In the genomic region with DNA sequence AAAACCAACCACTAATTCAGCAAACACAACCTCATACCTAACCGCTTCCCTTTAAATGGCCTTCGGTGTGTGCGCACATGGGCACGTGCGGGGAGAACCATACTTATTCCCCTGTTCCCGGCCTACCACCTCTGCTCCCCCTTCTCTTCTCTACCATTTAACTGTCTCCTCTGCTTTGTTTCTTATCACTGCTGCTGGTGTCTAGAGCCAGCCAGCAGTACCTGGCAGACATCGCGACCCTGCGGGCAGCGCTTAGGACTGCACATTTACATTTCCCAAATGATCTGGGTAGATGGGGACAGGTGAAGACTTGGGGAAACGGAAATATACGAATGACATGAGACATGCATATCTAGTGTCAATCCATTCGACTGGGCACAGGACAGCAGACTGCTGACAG, we compare ENCODE assay signal across 30 cellular contexts. TPM values are rescaled to one million over a fixed set of nuclear protein-coding genes. Genes with fewer than 3 reads are reported as not detected.
DNase-seq lines count a peak whose midpoint lies in the region; ATAC-seq lines count a peak whose summit lies in the region.
"Had no signal": no experiment of that assay in that cellular context is flagged by ENCODE, and none has a peak within 500 bp of the region (broad histone marks: within the 10 kb centered on the region; RNA-seq: fewer than 3 reads in every experiment).

No MANE protein-coding gene starts in this region.

- no peak overlapping the region for H3K4me3 Mint-ChIP-seq in central memory CD8-positive, alpha-beta T cell
- no peak overlapping the region for H3K4me3 Mint-ChIP-seq in stimulated activated effector memory CD8-positive, alpha-beta T cell treated with anti-CD3 and anti-CD28 coated beads, Interleukin-12 subunit alpha, Interleukin-12 subunit beta, amount 100 ng/mL, for 72 hours
- H3K4me3 Mint-ChIP-seq: activated CD4-positive, alpha-beta T cell treated with anti-CD3 and anti-CD28 coated beads for 36 hours; activated CD8-positive, alpha-beta T cell treated with anti-CD3 and anti-CD28 coated beads for 36 hours; activated naive CD8-positive, alpha-beta T cell treated with anti-CD3 and anti-CD28 coated beads, Interleukin-2, amount 10 ng/mL, durations not matched to agents 7 days and 5 days; dendritic cell treated with granulocyte-macrophage colony-stimulating factor and Interleukin-4, amounts not matched to agents 40 ng/mL and 50 ng/mL, for 4 days; naive thymus-derived CD8-positive, alpha-beta T cell; T-helper 2 cell treated with Interferon-gamma antibody and Interleukin-4, amounts not matched to agents 5 μg/mL and 100 μg/mL, for 36 hours; type B pancreatic cell had no signal

- peaks cover 19% of the 10 kb centered on the region for H3K36me3 Mint-ChIP-seq in central memory CD8-positive, alpha-beta T cell (ENCODE audit: insufficient read depth)
- peaks cover 29% of the 10 kb centered on the region for H3K36me3 Mint-ChIP-seq in stimulated activated effector memory CD8-positive, alpha-beta T cell treated with anti-CD3 and anti-CD28 coated beads, Interleukin-12 subunit alpha, Interleukin-12 subunit beta, amount 100 ng/mL, for 72 hours

- H3K36me3 ChIP-seq in H7 (replicated peaks; ENCODE audit: control insufficient read depth, insufficient read depth, low read length): peaks cover 7% of the 10 kb centered on the region

- H3K4me1 Mint-ChIP-seq in central memory CD8-positive, alpha-beta T cell: peaks cover 57% of the 10 kb centered on the region
- H3K4me1 Mint-ChIP-seq in stimulated activated effector memory CD8-positive, alpha-beta T cell treated with anti-CD3 and anti-CD28 coated beads, Interleukin-12 subunit alpha, Interleukin-12 subunit beta, amount 100 ng/mL, for 72 hours: peaks cover 62% of the 10 kb centered on the region

- H3K27me3 ChIP-seq in H7 (ENCODE audit: control insufficient read depth, insufficient read depth, low read length): no peaks in the 10 kb centered on the region
- H3K27me3 ChIP-seq: ascending aorta had no signal

- no peaks in the 10 kb centered on the region for H3K9me3 Mint-ChIP-seq in central memory CD8-positive, alpha-beta T cell
- H3K9me3 Mint-ChIP-seq in stimulated activated effector memory CD8-positive, alpha-beta T cell treated with anti-CD3 and anti-CD28 coated beads, Interleukin-12 subunit alpha, Interleukin-12 subunit beta, amount 100 ng/mL, for 72 hours: no peaks in the 10 kb centered on the region
- H3K9me3 Mint-ChIP-seq: activated CD8-positive, alpha-beta T cell treated with anti-CD3 and anti-CD28 coated beads for 36 hours; activated naive CD8-positive, alpha-beta T cell treated with anti-CD3 and anti-CD28 coated beads, Interleukin-2, amount 10 ng/mL, durations not matched to agents 7 days and 5 days; dendritic cell treated with granulocyte-macrophage colony-stimulating factor and Interleukin-4, amounts not matched to agents 40 ng/mL and 50 ng/mL, for 4 days; naive thymus-derived CD8-positive, alpha-beta T cell; T-helper 2 cell treated with Interferon-gamma antibody and Interleukin-4, amounts not matched to agents 5 μg/mL and 100 μg/mL, for 36 hours; type B pancreatic cell had no signal

- no peaks in the 10 kb centered on the region for H3K27me3 Mint-ChIP-seq in central memory CD8-positive, alpha-beta T cell
- H3K27me3 Mint-ChIP-seq: activated CD4-positive, alpha-beta T cell treated with anti-CD3 and anti-CD28 coated beads for 36 hours; activated CD8-positive, alpha-beta T cell treated with anti-CD3 and anti-CD28 coated beads for 36 hours; activated naive CD8-positive, alpha-beta T cell treated with anti-CD3 and anti-CD28 coated beads, Interleukin-2, amount 10 ng/mL, durations not matched to agents 7 days and 5 days; dendritic cell treated with granulocyte-macrophage colony-stimulating factor and Interleukin-4, amounts not matched to agents 40 ng/mL and 50 ng/mL, for 4 days; naive thymus-derived CD8-positive, alpha-beta T cell; type B pancreatic cell had no signal

- ATAC-seq in left ventricle myocardium superior: peak; percentile 56
- no peak for ATAC-seq in central memory CD8-positive, alpha-beta T cell (replicated peaks; ENCODE audit: extremely low read depth, poor library complexity, severe bottlenecking)
- ATAC-seq in stimulated activated effector memory CD8-positive, alpha-beta T cell treated with anti-CD3 and anti-CD28 coated beads, Interleukin-12 subunit alpha, Interleukin-12 subunit beta, amount 100 ng/mL, for 72 hours: no peak
- no peak for ATAC-seq in GM18861 (IDR thresholded peaks at IDR 0.05; ENCODE audit: unreplicated experiment)
- no peak for ATAC-seq in GM18517 (IDR thresholded peaks at IDR 0.05; ENCODE audit: unreplicated experiment)
- ATAC-seq in HG03520 (IDR thresholded peaks at IDR 0.05; ENCODE audit: unreplicated experiment): no peak
- ATAC-seq: activated CD4-positive, alpha-beta T cell treated with anti-CD3 and anti-CD28 coated beads for 36 hours; activated CD8-positive, alpha-beta T cell treated with anti-CD3 and anti-CD28 coated beads for 36 hours; lower lobe of right lung; naive thymus-derived CD8-positive, alpha-beta T cell had no signal

- intact Hi-C loops in left ventricle myocardium superior (cut with micrococcal nuclease): no loop called here
- intact Hi-C loops in cardiac septum (cut with DNase I): no loop called here

- no peak overlapping the region for H3K4me3 ChIP-seq in H7 (ENCODE audit: insufficient read depth, low read depth, low read length)
- H3K4me3 ChIP-seq: ascending aorta, lower lobe of right lung, PC-9, skin epidermis had no signal

- no peak for DNase-seq in left ventricle myocardium superior
- no peak for DNase-seq in cardiac septum (ENCODE audit: low spot score)
- DNase-seq in H7: peak; percentile 13
- no peak for DNase-seq in central memory CD8-positive, alpha-beta T cell (ENCODE audit: low spot score in 2 of 2)
- DNase-seq in stimulated activated effector memory CD8-positive, alpha-beta T cell treated with anti-CD3 and anti-CD28 coated beads, Interleukin-12 subunit alpha, Interleukin-12 subunit beta, amount 100 ng/mL, for 72 hours (ENCODE audit: low spot score in 2 of 2): no peak
- DNase-seq: activated CD4-positive, alpha-beta T cell treated with anti-CD3 and anti-CD28 coated beads for 36 hours; activated CD8-positive, alpha-beta T cell treated with anti-CD3 and anti-CD28 coated beads for 36 hours; activated effector memory CD4-positive, alpha-beta T cell treated with Interleukin-2 at 50 U/mL for 16 hours; activated naive CD8-positive, alpha-beta T cell treated with anti-CD3 and anti-CD28 coated beads, Interleukin-2, amount 10 ng/mL, durations not matched to agents 7 days and 5 days; C1 segment of cervical spinal cord; Calu3; caudate nucleus; DMS79; GDM1; KG1; lower lobe of right lung; NCI-H1417 treated with DMSO at 0.1 percent for 48 hours; NCI-H2081; NCI-H2227 treated with DMSO at 0.1 percent for 48 hours; PC-9; stimulated activated naive CD4-positive, alpha-beta T cell had no signal

- H3K27ac Mint-ChIP-seq in central memory CD8-positive, alpha-beta T cell (ENCODE audit: low read depth): peak overlapping the region; percentile 34
- peak overlapping the region; percentile 73 for H3K27ac Mint-ChIP-seq in stimulated activated effector memory CD8-positive, alpha-beta T cell treated with anti-CD3 and anti-CD28 coated beads, Interleukin-12 subunit alpha, Interleukin-12 subunit beta, amount 100 ng/mL, for 72 hours
- H3K27ac Mint-ChIP-seq: activated CD4-positive, alpha-beta T cell treated with anti-CD3 and anti-CD28 coated beads for 36 hours; activated CD8-positive, alpha-beta T cell treated with anti-CD3 and anti-CD28 coated beads for 36 hours; T-helper 2 cell treated with Interferon-gamma antibody and Interleukin-4, amounts not matched to agents 5 μg/mL and 100 μg/mL, for 36 hours; type B pancreatic cell had no signal

RNA-seq across cellular contexts. Expression of a gene that starts 56.6 kb away (rescaled TPM):
- total RNA-seq in left ventricle myocardium superior (173 TPM), cardiac septum (133 TPM)
- total RNA-seq in H7 (2014; rRNA removed; shearing (Covaris generic)): 185 and 231 TPM in 2 replicates
